ENCODE assay signal across 10 cellular contexts in genomic region chr2:239824051-239824694, GRCh38.
DNase-seq lines count a peak whose midpoint lies in the region; ATAC-seq and TF ChIP-seq lines count a peak whose summit lies in the region.
"Had no signal": no experiment of that assay in that cellular context is flagged by ENCODE, and none has a peak within 500 bp of the region (broad histone marks: within the 10 kb centered on the region; RNA-seq: fewer than 3 reads in every experiment).

No MANE protein-coding gene starts in this region.

- H3K36me3 Mint-ChIP-seq in activated CD4-positive, alpha-beta memory T cell treated with anti-CD3 and anti-CD28 coated beads for 36 hours: no peaks in the 10 kb centered on the region

- in situ Hi-C loops in KBM-7 (cut with MboI; ENCODE audit: low pct_unique_long_range_greater_than_20kb, low sequenced_read_pairs): no loop called here

- H3K4me3 ChIP-seq in left lung: no peak overlapping the region
- H3K4me3 ChIP-seq: lower lobe of right lung had no signal

- H3K27me3 Mint-ChIP-seq in activated CD4-positive, alpha-beta memory T cell treated with anti-CD3 and anti-CD28 coated beads for 36 hours: peaks cover 6% of the 10 kb centered on the region

- no peak overlapping the region for H3K27ac ChIP-seq in left lung
- H3K27ac ChIP-seq: lower lobe of right lung had no signal

- ATAC-seq in left lung (peak; percentile 78), HG02571 (IDR thresholded peaks at IDR 0.05; ENCODE audit: unreplicated experiment) (no peak)

- no peaks in the 10 kb centered on the region for H3K4me1 ChIP-seq in left lung
- H3K4me1 ChIP-seq: lower lobe of right lung had no signal

- POLR2A ChIA-PET in activated CD4-positive, alpha-beta memory T cell treated with anti-CD3 and anti-CD28 coated beads for 36 hours (lab: Charles Lee): no interaction called here

- TF ChIP-seq CTCF in left lung (IDR thresholded peaks at IDR 0.05): no peak

- peaks cover 0 to 4% of the 10 kb centered on the region in 2 donors for H3K27me3 ChIP-seq in left lung

- H3K9me3 Mint-ChIP-seq in activated CD4-positive, alpha-beta memory T cell treated with anti-CD3 and anti-CD28 coated beads for 36 hours: no peaks in the 10 kb centered on the region
- H3K9me3 Mint-ChIP-seq: activated CD4-positive, alpha-beta T cell treated with anti-CD3 and anti-CD28 coated beads, Interleukin-2, amount 10 ng/mL, durations not matched to agents 24 days and 14 days had no signal

- peaks cover 11% of the 10 kb centered on the region for H3K4me1 Mint-ChIP-seq in activated CD4-positive, alpha-beta memory T cell treated with anti-CD3 and anti-CD28 coated beads for 36 hours (ENCODE audit: low read depth)
- H3K4me1 Mint-ChIP-seq: activated CD4-positive, alpha-beta T cell treated with anti-CD3 and anti-CD28 coated beads, Interleukin-2, amount 10 ng/mL, durations not matched to agents 24 days and 14 days had no signal

- DNase-seq in COLO668 (lab: John Stamatoyannopoulos, UW; ENCODE audit: unreplicated experiment): peak; percentile 27
- DNase-seq in KBM-7: peak; percentile 8
- DNase-seq in activated CD4-positive, alpha-beta memory T cell treated with anti-CD3 and anti-CD28 coated beads for 36 hours: peak; percentile 15
- DNase-seq in left lung: peak; percentile 12 to 38
- DNase-seq in hippocampal formation (lab: John Stamatoyannopoulos, UW): no peak
- no peak for DNase-seq in AG20443 (ENCODE audit: low spot score)
- no peak for DNase-seq in retina
- DNase-seq: activated CD4-positive, alpha-beta T cell treated with anti-CD3 and anti-CD28 coated beads, Interleukin-2, amount 10 ng/mL, durations not matched to agents 24 days and 14 days; lower lobe of right lung had no signal

- H3K9me3 ChIP-seq in left lung: no peaks in the 10 kb centered on the region
- H3K9me3 ChIP-seq: lower lobe of right lung had no signal

- H3K27ac Mint-ChIP-seq in activated CD4-positive, alpha-beta memory T cell treated with anti-CD3 and anti-CD28 coated beads for 36 hours: no peak overlapping the region
- H3K27ac Mint-ChIP-seq: activated CD4-positive, alpha-beta T cell treated with anti-CD3 and anti-CD28 coated beads, Interleukin-2, amount 10 ng/mL, durations not matched to agents 24 days and 14 days had no signal

- H3K4me3 Mint-ChIP-seq in activated CD4-positive, alpha-beta memory T cell treated with anti-CD3 and anti-CD28 coated beads for 36 hours: no peak overlapping the region
- H3K4me3 Mint-ChIP-seq: activated CD4-positive, alpha-beta T cell treated with anti-CD3 and anti-CD28 coated beads, Interleukin-2, amount 10 ng/mL, durations not matched to agents 24 days and 14 days had no signal

- H3K36me3 ChIP-seq in left lung: no peaks in the 10 kb centered on the region
- H3K36me3 ChIP-seq: lower lobe of right lung had no signal

- intact Hi-C loops in activated CD4-positive, alpha-beta memory T cell treated with anti-CD3 and anti-CD28 coated beads for 36 hours (cut with micrococcal nuclease): no loop called here
- intact Hi-C loops in left lung (cut with DNase I): no loop called here

- CTCF ChIA-PET in activated CD4-positive, alpha-beta memory T cell treated with anti-CD3 and anti-CD28 coated beads for 36 hours (lab: Charles Lee): interaction anchor here (0.6 kb wide), 1 partner anchor 202 kb away, joined by 4 read pairs; no protein-coding TSS in a partner anchor

Comparison
In these comparisons a context has a peak if more than half of its experiments do, and no peak if none do; other contexts are left out.
1. DNase-seq: peak in COLO668 (single experiment), KBM-7 (single experiment), activated CD4-positive, alpha-beta memory T cell treated with anti-CD3 and anti-CD28 coated beads for 36 hours (single experiment) and left lung (2 of 2); none in hippocampal formation (0 of 2), AG20443 (single experiment) and retina (single experiment).